27 cellular contexts compared by ENCODE assay signal in genomic region chr11:97451441-97451840, GRCh38.
"Had no signal": no experiment of that assay in that cellular context is flagged by ENCODE, and none has a peak within 500 bp of the region (broad histone marks: within the 10 kb centered on the region; RNA-seq: fewer than 3 reads in every experiment).

No MANE protein-coding gene starts in this region.

- H3K4me3 Mint-ChIP-seq: dendritic cell treated with granulocyte-macrophage colony-stimulating factor and Interleukin-4, amounts not matched to agents 40 ng/mL and 50 ng/mL, for 4 days; mesothelial cell of epicardium; naive B cell had no signal

- H3K9me3 Mint-ChIP-seq: mesothelial cell of epicardium had no signal

- H3K4me1 ChIP-seq: colonic mucosa, esophagus squamous epithelium, gastrocnemius medialis, heart right ventricle, left lung, lower lobe of right lung had no signal

- H3K27me3 ChIP-seq: colonic mucosa, dorsolateral prefrontal cortex, esophagus squamous epithelium, gastrocnemius medialis, heart right ventricle, left lung had no signal

- H3K36me3 Mint-ChIP-seq: naive B cell had no signal

- H3K27me3 Mint-ChIP-seq: dendritic cell treated with granulocyte-macrophage colony-stimulating factor and Interleukin-4, amounts not matched to agents 40 ng/mL and 50 ng/mL, for 4 days; naive B cell had no signal

- DNase-seq: colonic mucosa; cortex of kidney; dorsolateral prefrontal cortex; effector CD4-positive, alpha-beta T cell; effector memory CD4-positive, alpha-beta T cell; erythroblast; esophagus squamous epithelium; foreskin fibroblast; foreskin melanocyte; gastrocnemius medialis; glutamatergic neuron; head of caudate nucleus; heart right ventricle; hippocampal formation; left cardiac atrium; left lung; left ventricle myocardium superior; lower lobe of right lung; mesenchymal stem cell; mucosa of descending colon; naive B cell had no signal

- H3K4me1 Mint-ChIP-seq: mesothelial cell of epicardium, naive B cell had no signal

- H3K27ac Mint-ChIP-seq: dendritic cell treated with granulocyte-macrophage colony-stimulating factor and Interleukin-4, amounts not matched to agents 40 ng/mL and 50 ng/mL, for 4 days; mesothelial cell of epicardium; naive B cell had no signal

- H3K4me3 ChIP-seq: colonic mucosa, dorsolateral prefrontal cortex, esophagus squamous epithelium, gastrocnemius medialis, heart right ventricle, left lung, lower lobe of right lung, mucosa of descending colon had no signal

- FAIRE-seq: endometrium, islet of Langerhans, keratinocyte had no signal

- H3K36me3 ChIP-seq: colonic mucosa, esophagus squamous epithelium, gastrocnemius medialis, heart right ventricle, left lung, lower lobe of right lung had no signal

- H3K27ac ChIP-seq: colonic mucosa, dorsolateral prefrontal cortex, epithelial cell of prostate, esophagus squamous epithelium, gastrocnemius medialis, heart right ventricle, left lung, lower lobe of right lung had no signal

- H3K9me3 ChIP-seq: colonic mucosa, esophagus squamous epithelium, gastrocnemius medialis, heart right ventricle, left lung, lower lobe of right lung had no signal
